Comparison of ENCODE assay signal across 19 cellular contexts in the genomic region with DNA sequence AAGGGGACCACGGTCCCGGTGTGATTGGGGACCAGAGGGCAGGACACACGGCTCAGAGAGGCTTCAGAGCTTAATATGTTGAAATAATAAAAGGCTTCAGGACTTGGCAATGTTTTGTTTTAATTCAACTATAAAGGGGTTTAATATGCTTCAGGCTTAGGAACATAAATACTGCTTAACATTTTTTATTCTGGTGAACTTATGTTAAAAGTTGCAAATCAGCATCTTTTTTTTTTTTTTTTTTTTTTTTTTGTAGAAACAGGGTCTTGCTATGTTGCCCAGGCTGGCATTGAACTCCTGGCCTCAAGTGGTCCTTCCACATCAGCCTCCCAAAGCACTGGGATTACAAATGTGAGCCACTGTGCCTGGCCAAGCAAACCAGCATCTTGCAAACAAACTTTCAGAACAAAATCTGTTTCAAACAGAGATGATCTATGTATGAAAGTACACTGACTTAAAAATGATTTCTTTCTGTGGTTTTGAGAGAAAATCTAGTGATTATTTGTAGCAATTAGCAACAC. TPM values are rescaled to one million over a fixed set of nuclear protein-coding genes. Genes with fewer than 3 reads are reported as not detected.
A peak's percentile ranks its signal among the peaks of the same experiment; 100 is the strongest.
DNase-seq lines count a peak whose midpoint lies in the region; ATAC-seq and TF ChIP-seq lines count a peak whose summit lies in the region.
"Had no signal": no experiment of that assay in that cellular context is flagged by ENCODE, and none has a peak within 500 bp of the region (broad histone marks: within the 10 kb centered on the region; RNA-seq: fewer than 3 reads in every experiment).

No MANE protein-coding gene starts in this region.

- peaks cover 99% of the 10 kb centered on the region for H3K4me1 Mint-ChIP-seq in stimulated activated naive CD8-positive, alpha-beta T cell treated with anti-CD3 and anti-CD28 coated beads, Interleukin-15, Interleukin-2, amounts not matched to agents 100 ng/mL and 50 ng/mL, for 24 hours (ENCODE audit: low read depth)
- H3K4me1 Mint-ChIP-seq in activated CD4-positive, alpha-beta memory T cell treated with anti-CD3 and anti-CD28 coated beads, Interleukin-2, amount 10 ng/mL, durations not matched to agents 7 days and 5 days: peaks cover 91% of the 10 kb centered on the region
- H3K4me1 Mint-ChIP-seq in endodermal cell: peaks cover 9% of the 10 kb centered on the region

- H3K9ac ChIP-seq in endodermal cell (ENCODE audit: extremely low read depth, low read length, poor library complexity, severe bottlenecking): no peak overlapping the region

- H3K4me3 ChIP-seq in endodermal cell (ENCODE audit: low read length): no peak overlapping the region
- H3K4me3 ChIP-seq: HAP-1, ovary had no signal

- H3K27me3 Mint-ChIP-seq in stimulated activated naive CD8-positive, alpha-beta T cell treated with anti-CD3 and anti-CD28 coated beads, Interleukin-15, Interleukin-2, amounts not matched to agents 100 ng/mL and 50 ng/mL, for 24 hours: no peaks in the 10 kb centered on the region
- H3K27me3 Mint-ChIP-seq in activated CD4-positive, alpha-beta memory T cell treated with anti-CD3 and anti-CD28 coated beads, Interleukin-2, amount 10 ng/mL, durations not matched to agents 7 days and 5 days: no peaks in the 10 kb centered on the region
- H3K27me3 Mint-ChIP-seq in endodermal cell (ENCODE audit: insufficient read depth): no peaks in the 10 kb centered on the region

- 100% methylated on average over 1 to 3 of the region's 3 CpGs for WGBS in endodermal cell (ENCODE audit: insufficient coverage in 1 of 2, insufficient read length in 1 of 2), 2 experiments

- DNase-seq in stimulated activated naive CD8-positive, alpha-beta T cell treated with anti-CD3 and anti-CD28 coated beads, Interleukin-15, Interleukin-2, amounts not matched to agents 100 U/mL and 50 U/mL, for 24 hours: no peak
- DNase-seq in activated CD4-positive, alpha-beta memory T cell treated with anti-CD3 and anti-CD28 coated beads, Interleukin-2, amount 10 ng/mL, durations not matched to agents 7 days and 5 days: no peak
- no peak for DNase-seq in endodermal cell
- DNase-seq in COLO829 (ENCODE audit: low spot score): no peak
- DNase-seq in GM19240 (ENCODE audit: insufficient read length, low spot score): no peak
- DNase-seq in erythroblast (lab: John Stamatoyannopoulos, UW): no peak
- no peak for DNase-seq in activated gamma-delta T cell treated with Interleukin-2 at 50 U/mL for 16 hours
- DNase-seq: activated CD8-positive, alpha-beta memory T cell treated with anti-CD3 and anti-CD28 coated beads, Interleukin-2, amount 50 U/mL, for 48 hours; anterior cingulate cortex; central memory CD4-positive, alpha-beta T cell; glutamatergic neuron; KG1; NCI-H1930; ovary; stimulated activated CD4-positive, alpha-beta T cell treated with anti-CD3 and anti-CD28 coated beads, Interleukin-2, amount 100 ng/mL, for 24 hours; substantia nigra; WERI-Rb-1 had no signal

- no peaks in the 10 kb centered on the region for H3K9me3 Mint-ChIP-seq in stimulated activated naive CD8-positive, alpha-beta T cell treated with anti-CD3 and anti-CD28 coated beads, Interleukin-15, Interleukin-2, amounts not matched to agents 100 ng/mL and 50 ng/mL, for 24 hours
- no peaks in the 10 kb centered on the region for H3K9me3 Mint-ChIP-seq in activated CD4-positive, alpha-beta memory T cell treated with anti-CD3 and anti-CD28 coated beads, Interleukin-2, amount 10 ng/mL, durations not matched to agents 7 days and 5 days
- H3K9me3 Mint-ChIP-seq in endodermal cell: no peaks in the 10 kb centered on the region

- no peak for ATAC-seq in stimulated activated naive CD8-positive, alpha-beta T cell treated with anti-CD3 and anti-CD28 coated beads, Interleukin-15, Interleukin-2, amounts not matched to agents 100 U/mL and 50 U/mL, for 24 hours

- no peak for TF ChIP-seq POLR2A in erythroblast (IDR thresholded peaks at IDR 0.05; ENCODE audit: low read length)

- no peak for TF ChIP-seq CTCF in endodermal cell (conservative IDR thresholded peaks at IDR 0.05)

- H3K36me3 ChIP-seq in endodermal cell (ENCODE audit: control insufficient read depth, insufficient read depth, low read length): no peaks in the 10 kb centered on the region
- H3K36me3 ChIP-seq: HAP-1, ovary, WERI-Rb-1 had no signal

- H3K4me1 ChIP-seq in endodermal cell (ENCODE audit: control insufficient read depth, insufficient read depth, low read length): no peaks in the 10 kb centered on the region
- H3K4me1 ChIP-seq: HAP-1 had no signal

- H3K27ac ChIP-seq in endodermal cell (ENCODE audit: low read depth, low read length): no peak overlapping the region
- H3K27ac ChIP-seq: ovary, WERI-Rb-1 had no signal

- no peaks in the 10 kb centered on the region for H3K27me3 ChIP-seq in endodermal cell (ENCODE audit: control insufficient read depth, insufficient read depth, low read length, poor library complexity, severe bottlenecking)
- H3K27me3 ChIP-seq: ovary had no signal

- no peaks in the 10 kb centered on the region for H3K9me3 ChIP-seq in endodermal cell (ENCODE audit: control insufficient read depth, low read length)
- H3K9me3 ChIP-seq: HAP-1, ovary had no signal

- POLR2A ChIA-PET in activated CD4-positive, alpha-beta memory T cell treated with anti-CD3 and anti-CD28 coated beads, Interleukin-2, amount 10 ng/mL, durations not matched to agents 7 days and 5 days (lab: Charles Lee): interaction anchor here (0.6 kb wide), 1 partner anchor 40 kb away, joined by 3 read pairs; no protein-coding TSS in a partner anchor

- peak overlapping the region; percentile 99 for H3K27ac Mint-ChIP-seq in stimulated activated naive CD8-positive, alpha-beta T cell treated with anti-CD3 and anti-CD28 coated beads, Interleukin-15, Interleukin-2, amounts not matched to agents 100 ng/mL and 50 ng/mL, for 24 hours
- peak overlapping the region; percentile 73 for H3K27ac Mint-ChIP-seq in activated CD4-positive, alpha-beta memory T cell treated with anti-CD3 and anti-CD28 coated beads, Interleukin-2, amount 10 ng/mL, durations not matched to agents 7 days and 5 days
- peak overlapping the region; percentile 44 for H3K27ac Mint-ChIP-seq in endodermal cell

- peaks cover 82% of the 10 kb centered on the region for H3K36me3 Mint-ChIP-seq in stimulated activated naive CD8-positive, alpha-beta T cell treated with anti-CD3 and anti-CD28 coated beads, Interleukin-15, Interleukin-2, amounts not matched to agents 100 ng/mL and 50 ng/mL, for 24 hours (ENCODE audit: low read depth)
- H3K36me3 Mint-ChIP-seq in activated CD4-positive, alpha-beta memory T cell treated with anti-CD3 and anti-CD28 coated beads, Interleukin-2, amount 10 ng/mL, durations not matched to agents 7 days and 5 days (ENCODE audit: low read depth): peaks cover 72% of the 10 kb centered on the region
- peaks cover 4% of the 10 kb centered on the region for H3K36me3 Mint-ChIP-seq in endodermal cell (ENCODE audit: low read depth)

- H3K4me3 Mint-ChIP-seq in stimulated activated naive CD8-positive, alpha-beta T cell treated with anti-CD3 and anti-CD28 coated beads, Interleukin-15, Interleukin-2, amounts not matched to agents 100 ng/mL and 50 ng/mL, for 24 hours: peak overlapping the region; percentile 59
- H3K4me3 Mint-ChIP-seq in activated CD4-positive, alpha-beta memory T cell treated with anti-CD3 and anti-CD28 coated beads, Interleukin-2, amount 10 ng/mL, durations not matched to agents 7 days and 5 days: no peak overlapping the region
- no peak overlapping the region for H3K4me3 Mint-ChIP-seq in endodermal cell

- CTCF ChIA-PET in activated CD4-positive, alpha-beta memory T cell treated with anti-CD3 and anti-CD28 coated beads, Interleukin-2, amount 10 ng/mL, durations not matched to agents 7 days and 5 days (lab: Charles Lee): interaction anchor here (0.6 to 5.3 kb wide), 4 partner anchors 9 to 82 kb away, joined by 4 to 24 read pairs (median 13); no protein-coding TSS in a partner anchor

RNA-seq across cellular contexts. Expression of gene RHOH, which starts 37.7 kb away (rescaled TPM):
- total RNA-seq in activated CD4-positive, alpha-beta memory T cell treated with anti-CD3 and anti-CD28 coated beads, Interleukin-2, amount 10 ng/mL, durations not matched to agents 7 days and 5 days: 100 to 1,000 TPM; 125 to 126 TPM
- total RNA-seq in endodermal cell: 1 to 10 TPM; 2.9 to 9.4 TPM
- 0.36 TPM for polyA plus RNA-seq in endodermal cell (2013, experiment 1 of 2)
- polyA plus RNA-seq in endodermal cell (2013, experiment 2 of 2): 0.54 TPM

Comparison
In these comparisons a context has a peak if more than half of its experiments do, and no peak if none do; other contexts are left out.
1. H3K27ac Mint-ChIP-seq: peak in every context shown above with its lines; median percentile 99 in stimulated activated naive CD8-positive, alpha-beta T cell treated with anti-CD3 and anti-CD28 coated beads, Interleukin-15, Interleukin-2, amounts not matched to agents 100 ng/mL and 50 ng/mL, for 24 hours; 73 in activated CD4-positive, alpha-beta memory T cell treated with anti-CD3 and anti-CD28 coated beads, Interleukin-2, amount 10 ng/mL, durations not matched to agents 7 days and 5 days; 44 in endodermal cell.
2. RNA of gene RHOH, which starts 37.7 kb away (total RNA-seq): 125 to 126 TPM in activated CD4-positive, alpha-beta memory T cell treated with anti-CD3 and anti-CD28 coated beads, Interleukin-2, amount 10 ng/mL, durations not matched to agents 7 days and 5 days; 2.9 to 9.4 TPM in endodermal cell; every median in the first group is over 10 times any median in the second.